ENCODE assay signal across 22 cellular contexts in genomic region chrX:115023811-115024210, GRCh38. TPM values are rescaled to one million over a fixed set of nuclear protein-coding genes. Genes with fewer than 3 reads are reported as not detected.
A peak's percentile ranks its signal among the peaks of the same experiment; 100 is the strongest.
DNase-seq lines count a peak whose midpoint lies in the region; ATAC-seq, FAIRE-seq and TF ChIP-seq lines count a peak whose summit lies in the region.
"Had no signal": no experiment of that assay in that cellular context is flagged by ENCODE, and none has a peak within 500 bp of the region (broad histone marks: within the 10 kb centered on the region; RNA-seq: fewer than 3 reads in every experiment).

No MANE protein-coding gene starts in this region.

- intact Hi-C loops in mammary epithelial cell (cut with micrococcal nuclease) (loop anchor here (10.0 kb wide), 1 partner anchor 121 kb away; no protein-coding TSS in a partner anchor), MCF 10A (cut with micrococcal nuclease) (no loop called here), endothelial cell of umbilical vein (cut with micrococcal nuclease) (loop anchor here (2.0 kb wide), 1 partner anchor 35 kb away; no protein-coding TSS in a partner anchor)

- H3K4me1 Mint-ChIP-seq in MCF 10A (ENCODE audit: insufficient read depth, unreplicated experiment), result no peaks in the 10 kb centered on the region
- H3K4me1 Mint-ChIP-seq: CD4-positive, CD25-positive, alpha-beta regulatory T cell had no signal

- H3K27me3 Mint-ChIP-seq in MCF 10A (ENCODE audit: insufficient read depth, unreplicated experiment), result peaks cover 66% of the 10 kb centered on the region
- H3K27me3 Mint-ChIP-seq: CD4-positive, CD25-positive, alpha-beta regulatory T cell had no signal

- H3K9ac ChIP-seq in mammary epithelial cell (ENCODE audit: insufficient read depth, low read length), result no peak overlapping the region
- H3K9ac ChIP-seq in endothelial cell of umbilical vein (replicated peaks; ENCODE audit: extremely low read depth, insufficient read depth, low read length), result peak overlapping the region; percentile 12
- H3K9ac ChIP-seq: KMS-11 had no signal

- no peaks in the 10 kb centered on the region for H3K36me3 Mint-ChIP-seq in MCF 10A (ENCODE audit: insufficient read depth, unreplicated experiment)
- H3K36me3 Mint-ChIP-seq: CD4-positive, CD25-positive, alpha-beta regulatory T cell had no signal

- in situ Hi-C loops in mammary epithelial cell (cut with MboI; ENCODE audit: low sequenced_read_pairs in 2 of 2), result no loop called here

- POLR2A ChIA-PET in MCF 10A (lab: Yijun Ruan, JAX), result no interaction called here
- POLR2A ChIA-PET in endothelial cell of umbilical vein (lab: Charles Lee), result no interaction called here

- H3K36me3 ChIP-seq in mammary epithelial cell (ENCODE audit: insufficient read depth, low read length) (no peaks in the 10 kb centered on the region), endothelial cell of umbilical vein (ENCODE audit: control insufficient read depth in 2 of 2, extremely low read depth in 1 of 2, insufficient read depth in 2 of 2, low read length in 2 of 2) (no peaks in the 10 kb centered on the region)
- H3K36me3 ChIP-seq: BE2C, HAP-1 had no signal

- no peaks in the 10 kb centered on the region for H3K9me1 ChIP-seq in endothelial cell of umbilical vein (replicated peaks; ENCODE audit: control insufficient read depth, extremely low read depth, insufficient read depth, low read length)

- no peak overlapping the region for H3K4me3 Mint-ChIP-seq in MCF 10A (ENCODE audit: unreplicated experiment)
- H3K4me3 Mint-ChIP-seq: CD4-positive, CD25-positive, alpha-beta regulatory T cell had no signal

- no peak overlapping the region for H2AFZ ChIP-seq in mammary epithelial cell (ENCODE audit: low read depth, low read length)
- no peak overlapping the region for H2AFZ ChIP-seq in endothelial cell of umbilical vein (ENCODE audit: low read depth, low read length)

- no peak for ATAC-seq in HG02885 (IDR thresholded peaks at IDR 0.05; ENCODE audit: poor library complexity, unreplicated experiment)
- ATAC-seq: HepG2 had no signal

- H3K9me3 ChIP-seq in mammary epithelial cell (replicated peaks; ENCODE audit: insufficient read depth, low read length), result no peaks in the 10 kb centered on the region
- H3K9me3 ChIP-seq in endothelial cell of umbilical vein (replicated peaks; ENCODE audit: control insufficient read depth, insufficient read depth, low read length), result no peaks in the 10 kb centered on the region
- H3K9me3 ChIP-seq: BE2C, HAP-1 had no signal

- peak overlapping the region; percentile 69 for H3K27ac ChIP-seq in mammary epithelial cell (ENCODE audit: insufficient read depth, low read depth, low read length)
- peak overlapping the region; percentile 77 for H3K27ac ChIP-seq in endothelial cell of umbilical vein (ENCODE audit: insufficient read depth, low read depth, low read length)
- H3K27ac ChIP-seq: KMS-11, RWPE1 had no signal

- no peaks in the 10 kb centered on the region for H3K9me3 Mint-ChIP-seq in MCF 10A (ENCODE audit: unreplicated experiment)

- dilution Hi-C loops in mammary epithelial cell (cut with HindIII; ENCODE audit: low sequenced_read_pairs), result no loop called here
- dilution Hi-C loops in endothelial cell of umbilical vein (cut with MboI; ENCODE audit: extremely low pct_ligation_motif_present, low sequenced_read_pairs), result no loop called here

- H3K4me1 ChIP-seq in mammary epithelial cell (ENCODE audit: insufficient read depth, low read length) (peaks cover 24% of the 10 kb centered on the region), endothelial cell of umbilical vein (ENCODE audit: control insufficient read depth, extremely low read depth, insufficient read depth, low read length) (peaks cover 18% of the 10 kb centered on the region)

- no peak for FAIRE-seq in endothelial cell of umbilical vein (lab: Jason Lieb, UNC)
- FAIRE-seq: G401.6, HepG2 had no signal

- CTCF ChIA-PET in mammary epithelial cell (lab: Charles Lee; ENCODE audit: low non-redundant PET) (interaction anchor here (0.8 kb wide), 1 partner anchor 18 kb away, joined by 3 read pairs; no protein-coding TSS in a partner anchor), MCF 10A (lab: Yijun Ruan, JAX) (interaction anchor here (1.2 kb wide), 1 partner anchor 18 kb away, joined by 4 read pairs; no protein-coding TSS in a partner anchor), endothelial cell of umbilical vein (lab: Charles Lee) (no interaction called here)

- BruUV-seq in mammary epithelial cell (replicated peaks; lab: Mats Ljungman, UMichigan), result no TSS peak
- BruUV-seq in MCF 10A (replicated peaks; lab: Mats Ljungman, UMichigan), result no TSS peak
- BruUV-seq in endothelial cell of umbilical vein (replicated peaks; lab: Mats Ljungman, UMichigan), result no TSS peak

- no peak overlapping the region for H3K27ac Mint-ChIP-seq in MCF 10A (ENCODE audit: low read depth, unreplicated experiment)
- H3K27ac Mint-ChIP-seq: CD4-positive, CD25-positive, alpha-beta regulatory T cell had no signal

- H3K79me2 ChIP-seq in mammary epithelial cell (ENCODE audit: insufficient read depth, low read length) (no peaks in the 10 kb centered on the region), endothelial cell of umbilical vein (ENCODE audit: control insufficient read depth, insufficient read depth, low read length) (no peaks in the 10 kb centered on the region)

- TF ChIP-seq POLR2A in endothelial cell of umbilical vein (IDR thresholded peaks at IDR 0.05; ENCODE audit: low read depth, low read length), result no peak

- no peak for DNase-seq in mammary epithelial cell
- DNase-seq in MCF 10A (ENCODE audit: unreplicated experiment), result no peak
- DNase-seq in endothelial cell of umbilical vein (ENCODE audit: low read depth, low spot score), result no peak
- DNase-seq in kidney tubule cell (ENCODE audit: low spot score), result peak; percentile 32
- no peak for DNase-seq in medulla oblongata (ENCODE audit: extremely low spot score)
- no peak for DNase-seq in UCSD-AML1 (lab: John Stamatoyannopoulos, UW; ENCODE audit: unreplicated experiment)
- no peak for DNase-seq in activated CD4-positive, alpha-beta T cell treated with anti-CD3 and anti-CD28 coated beads, Interleukin-2, amount 50 U/mL, for 48 hours
- DNase-seq: CD4-positive, CD25-positive, alpha-beta regulatory T cell; COR-L47; DMS 273 treated with DMSO at 0.1 percent for 48 hours; NCI-H1417; NCI-H187; NCI-H2107; NCI-H510A; NCI-H748 treated with DMSO at 0.1 percent for 48 hours had no signal

- H3K27me3 ChIP-seq in mammary epithelial cell (ENCODE audit: insufficient read depth, low read length) (no peaks in the 10 kb centered on the region), endothelial cell of umbilical vein (ENCODE audit: control insufficient read depth in 2 of 2, insufficient read depth in 2 of 2, low read length in 2 of 2) (no peaks in the 10 kb centered on the region)
- H3K27me3 ChIP-seq: BE2C had no signal

- no peak overlapping the region for H3K4me3 ChIP-seq in mammary epithelial cell (replicated peaks in 1 of 3; ENCODE audit: insufficient read depth in 1 of 3, low read depth in 2 of 3, low read length in 3 of 3)
- no peak overlapping the region for H3K4me3 ChIP-seq in endothelial cell of umbilical vein (replicated peaks in 1 of 3; ENCODE audit: insufficient read depth in 1 of 3, low read depth in 1 of 3, low read length in 3 of 3)
- H3K4me3 ChIP-seq: HAP-1 had no signal

- H4K20me1 ChIP-seq in mammary epithelial cell (ENCODE audit: insufficient read depth, low read length), result no peaks in the 10 kb centered on the region
- H4K20me1 ChIP-seq in endothelial cell of umbilical vein (replicated peaks; ENCODE audit: control insufficient read depth, extremely low read depth, insufficient read depth, low read length), result no peaks in the 10 kb centered on the region

- 92% methylated on average over 3 of the region's 3 CpGs for WGBS in mammary epithelial cell (ENCODE audit: low coverage, missing lambda C conversion rate)

- H3K4me2 ChIP-seq in mammary epithelial cell (ENCODE audit: insufficient read depth, low read depth, low read length) (no peak overlapping the region), endothelial cell of umbilical vein (ENCODE audit: insufficient read depth, low read length) (peak overlapping the region; percentile 1)
- H3K4me2 ChIP-seq: KMS-11 had no signal

- TF ChIP-seq CTCF in mammary epithelial cell (conservative IDR thresholded peaks at IDR 0.05 in 1 of 2, IDR thresholded peaks at IDR 0.05 in 1 of 2; ENCODE audit: extremely low read depth in 1 of 2, insufficient read depth in 1 of 2, low read depth in 1 of 2, low read length in 2 of 2) (no peak), MCF 10A (IDR thresholded peaks at IDR 0.05; ENCODE audit: unreplicated experiment) (no peak), endothelial cell of umbilical vein (IDR thresholded peaks at IDR 0.05; ENCODE audit: extremely low read depth in 1 of 2, insufficient read depth in 1 of 2, low read depth in 1 of 2, low read length in 2 of 2) (no peak)

TF ChIP-seq in endothelial cell of umbilical vein, 7 proteins besides CTCF, POLR2A, EP300 and RAD21:
- no peak for TF ChIP-seq EZH2 (IDR thresholded peaks at IDR 0.05; ENCODE audit: borderline replicate concordance, low read depth, low read length, severe bottlenecking)
- TF ChIP-seq POLR2AphosphoS5 (IDR thresholded peaks at IDR 0.05; ENCODE audit: insufficient read depth, low read depth, low read length), result no peak
- no peak for TF ChIP-seq FOS (IDR thresholded peaks at IDR 0.05; ENCODE audit: borderline replicate concordance, insufficient read depth, low read length)
- TF ChIP-seq JUN (IDR thresholded peaks at IDR 0.05; ENCODE audit: borderline replicate concordance, insufficient read depth, insufficient read length, low read depth), result no peak
- TF ChIP-seq GATA2 (IDR thresholded peaks at IDR 0.05; ENCODE audit: insufficient read depth, insufficient read length, low read depth, low read length), result no peak
- TF ChIP-seq MYC (IDR thresholded peaks at IDR 0.05; ENCODE audit: low read depth, low read length), result no peak
- no peak for TF ChIP-seq MAX (IDR thresholded peaks at IDR 0.05; ENCODE audit: insufficient read depth, insufficient read length)

RNA-seq across cellular contexts. Expression of gene IL13RA2, which starts 6.4 kb away (rescaled TPM):
- total RNA-seq in mammary epithelial cell (1 to 10 TPM in 1 of 2 donors, under 1 TPM in 1; 0.17 to 5.7 TPM), MCF 10A (2022) (0.23 and 0.54 TPM in 2 replicates), endothelial cell of umbilical vein (not detected in 2 replicates)
- polyA plus RNA-seq in mammary epithelial cell (2.9 TPM), endothelial cell of umbilical vein (not detected in 2 replicates)
- polyA minus RNA-seq in mammary epithelial cell (not detected), endothelial cell of umbilical vein (not detected in 2 replicates)
- polyA plus RNA-seq in endothelial cell of umbilical vein (2011; cell fraction: cytosol; rRNA removed), result not detected in 2 replicates
- not detected in 2 replicates for polyA plus RNA-seq in endothelial cell of umbilical vein (2011; cell fraction: nucleus; rRNA removed)
- not detected in 2 replicates for polyA plus RNA-seq in endothelial cell of umbilical vein (2012)
- polyA minus RNA-seq in endothelial cell of umbilical vein (2011; cell fraction: cytosol; rRNA and poly(A)+ RNA removed), result not detected
- polyA minus RNA-seq in endothelial cell of umbilical vein (2011; cell fraction: nucleus; rRNA and poly(A)+ RNA removed), result not detected in 2 replicates
- total RNA-seq: CD4-positive, CD25-positive, alpha-beta regulatory T cell; HepG2 had no signal
- polyA plus RNA-seq: CD4-positive, CD25-positive, alpha-beta regulatory T cell; HepG2 had no signal
